ENCODE assay signal across 8 cellular contexts in the genomic region with DNA sequence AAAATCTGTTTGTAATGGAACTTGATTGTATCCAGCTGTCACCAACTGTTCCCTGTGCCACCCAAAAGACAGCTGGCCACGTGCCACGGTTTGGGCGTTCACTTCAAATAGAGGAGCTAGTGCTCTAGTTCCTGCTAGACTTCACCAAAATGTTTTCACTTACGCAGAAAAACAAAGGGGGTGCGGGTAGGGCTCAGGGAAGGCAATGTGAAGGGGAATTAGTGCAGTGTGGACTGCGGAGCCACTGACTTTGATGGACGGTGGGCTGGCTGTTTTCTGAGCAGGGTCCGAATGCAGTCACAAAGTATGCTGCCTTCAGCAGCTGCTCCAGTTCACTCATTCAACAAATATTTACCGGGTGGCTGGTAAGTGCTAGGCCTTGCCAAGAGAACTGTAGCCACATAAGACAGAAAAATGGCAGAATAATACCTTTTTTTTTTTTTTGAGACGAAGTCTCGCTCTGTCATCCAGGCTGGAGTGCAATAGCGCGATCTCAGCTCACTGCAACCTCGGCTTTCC. TPM values are rescaled to one million over a fixed set of nuclear protein-coding genes. Genes with fewer than 3 reads are reported as not detected.
DNase-seq lines count a peak whose midpoint lies in the region; ATAC-seq, FAIRE-seq and TF ChIP-seq lines count a peak whose summit lies in the region.

No MANE protein-coding gene starts in this region.

- DNase-seq in NCI-H1105 (lab: John Stamatoyannopoulos, UW) (peak; percentile 62), fibroblast of peridontal ligament (ENCODE audit: extremely low read depth) (peak; percentile 55), sciatic nerve (ENCODE audit: low spot score) (peak; percentile 81), NCI-H526 treated with DMSO at 0.1 percent for 48 hours (lab: John Stamatoyannopoulos, UW) (no peak), H54 (ENCODE audit: insufficient read length, low spot score) (no peak)
- DNase-seq in activated CD4-positive, alpha-beta T cell treated with anti-CD3 and anti-CD28 coated beads, Interleukin-2, amount 50 U/mL, for 4 hours: peak; percentile 35 to 54

- intact Hi-C loops in sciatic nerve (cut with DNase I): no loop called here

- no peak for FAIRE-seq in H54 (lab: Jason Lieb, UNC)

- TF ChIP-seq POLR2A in H54 (IDR thresholded peaks at IDR 0.05; ENCODE audit: low read depth, low read length): no peak

- ATAC-seq in sciatic nerve (peak; percentile 7), GM18511 (IDR thresholded peaks at IDR 0.05; ENCODE audit: unreplicated experiment) (no peak), GM19463 (IDR thresholded peaks at IDR 0.05; ENCODE audit: unreplicated experiment) (no peak)

RNA-seq across cellular contexts. Expression of gene CYTH1, which starts 7.6 kb away (rescaled TPM):
- 75.9 TPM for total RNA-seq in sciatic nerve

RNA-seq across cellular contexts. Expression of gene USP36, which starts 50.9 kb away (rescaled TPM):
- 109 TPM for total RNA-seq in sciatic nerve

Comparison
In these comparisons a context has a peak if more than half of its experiments do, and no peak if none do; other contexts are left out.
1. DNase-seq: peak in NCI-H1105 (single experiment), activated CD4-positive, alpha-beta T cell treated with anti-CD3 and anti-CD28 coated beads, Interleukin-2, amount 50 U/mL, for 4 hours (2 of 2), fibroblast of peridontal ligament (single experiment) and sciatic nerve (single experiment); none in NCI-H526 treated with DMSO at 0.1 percent for 48 hours (single experiment) and H54 (single experiment).